Comparison of ENCODE assay signal across 8 cellular contexts in genomic region chrX:80335062-80335830, GRCh38.
DNase-seq lines count a peak whose midpoint lies in the region; ATAC-seq, FAIRE-seq and TF ChIP-seq lines count a peak whose summit lies in the region.

No MANE protein-coding gene starts in this region.

- H3K27ac Mint-ChIP-seq in effector memory CD8-positive, alpha-beta T cell, result no peak overlapping the region

- no peaks in the 10 kb centered on the region for H3K27me3 Mint-ChIP-seq in effector memory CD8-positive, alpha-beta T cell

- no peak overlapping the region for H3K23ac ChIP-seq in H1 (ENCODE audit: insufficient read length)

- peak overlapping the region; percentile 79; the same call in 1 of the 2 replicates for H4K8ac ChIP-seq in H1 (ENCODE audit: extremely low read depth, insufficient read depth, low read length)

- no peaks in the 10 kb centered on the region for H3F3A ChIP-seq in neural cell (ENCODE audit: insufficient read depth, low read length, poor library complexity, severe bottlenecking)

- no peaks in the 10 kb centered on the region for H3K9me3 Mint-ChIP-seq in effector memory CD8-positive, alpha-beta T cell

- H3K27ac ChIP-seq in H1 (ENCODE audit: low read depth, low read length), result no peak overlapping the region
- H3K27ac ChIP-seq in neural cell (ENCODE audit: low read length), result no peak overlapping the region

- H2BK120ac ChIP-seq in H1 (replicated peaks; ENCODE audit: low read depth, low read length), result no peak overlapping the region

- TF ChIP-seq POLR2A in H1 (IDR thresholded peaks at IDR 0.05; ENCODE audit: control extremely low read depth in 1 of 2, low read depth in 2 of 2, low read length in 2 of 2), result peak; percentile 62 to 73

- H4K20me1 ChIP-seq in H1 (replicated peaks in 1 of 2; ENCODE audit: control insufficient read depth in 1 of 2, insufficient read depth in 2 of 2, low read length in 2 of 2) (no peaks in the 10 kb centered on the region), neural cell (ENCODE audit: insufficient read depth) (no peaks in the 10 kb centered on the region)

- H3K18ac ChIP-seq in H1 (ENCODE audit: extremely low read depth, low read length), result no peak overlapping the region; the same call in 1 of the 2 replicates

- FAIRE-seq in H1 (lab: Jason Lieb, UNC), result no peak

- ATAC-seq in HG03469 (IDR thresholded peaks at IDR 0.05; ENCODE audit: unreplicated experiment) (no peak), HG02938 (IDR thresholded peaks at IDR 0.05; ENCODE audit: unreplicated experiment) (no peak)
- no peak for ATAC-seq in effector memory CD8-positive, alpha-beta T cell (replicated peaks)

- no peaks in the 10 kb centered on the region for H3K79me1 ChIP-seq in H1 (ENCODE audit: low read depth, low read length)

- no peak overlapping the region for H3K14ac ChIP-seq in H1 (ENCODE audit: insufficient read length)

- no peaks in the 10 kb centered on the region for H3K4me1 ChIP-seq in H1 (replicated peaks in 1 of 4; ENCODE audit: control insufficient read depth in 3 of 4, insufficient read depth in 4 of 4, low read length in 3 of 4)

- H3K4ac ChIP-seq in H1 (replicated peaks; ENCODE audit: insufficient read length, low read depth, low read length), result no peak overlapping the region

- no peak overlapping the region; the same call in 1 of the 2 replicates for H2BK12ac ChIP-seq in H1 (ENCODE audit: low read depth, low read length)

- H3K56ac ChIP-seq in H1 (replicated peaks; ENCODE audit: insufficient read length, low read depth, low read length), result no peak overlapping the region

- H3K4me2 ChIP-seq in H1 (ENCODE audit: insufficient read depth in 1 of 2, low read depth in 2 of 2, low read length in 2 of 2) (peak overlapping the region; percentile 75 to 81), neural cell (ENCODE audit: low read length) (no peak overlapping the region)

- peak overlapping the region; percentile 43 for H4K5ac ChIP-seq in H1 (ENCODE audit: insufficient read length, low read depth, low read length)

- H2BK15ac ChIP-seq in H1 (ENCODE audit: low read length), result no peak overlapping the region

- TF ChIP-seq CTCF in AG10803 (conservative IDR thresholded peaks at IDR 0.05; ENCODE audit: low read length) (no peak), H1 (IDR thresholded peaks at IDR 0.05; ENCODE audit: control extremely low read depth in 1 of 3, insufficient read depth in 1 of 3, low read depth in 1 of 3, low read length in 3 of 3) (0 out of 4 replicates have a peak, but pooled peaks of 1 of the 3 experiments have one; percentile 7), neural cell (IDR thresholded peaks at IDR 0.05; ENCODE audit: poor library complexity, severe bottlenecking) (no peak)

- H2BK20ac ChIP-seq in H1 (ENCODE audit: low read length), result no peak overlapping the region

- no peak for TF ChIP-seq EP300 in H1 (IDR thresholded peaks at IDR 0.05; ENCODE audit: borderline replicate concordance in 1 of 2, low read depth in 2 of 2, low read length in 2 of 2)
- no peak for TF ChIP-seq EP300 in neural cell (conservative IDR thresholded peaks at IDR 0.05; ENCODE audit: poor library complexity, severe bottlenecking)

- H3K4me3 Mint-ChIP-seq in effector memory CD8-positive, alpha-beta T cell, result no peak overlapping the region

- POLR2A ChIA-PET in H1 (lab: Charles Lee; ENCODE audit: partially characterized antibody), result interaction anchor here (0.6 kb wide), 1 partner anchor 13 kb away, joined by 3 read pairs; no protein-coding TSS in a partner anchor

- H3K9ac ChIP-seq in H1 (replicated peaks in 1 of 4; ENCODE audit: extremely low read depth in 1 of 4, low read depth in 3 of 4, low read length in 3 of 4) (peak overlapping the region; percentile 30 to 67 (median 42); a peak in 5 of 7 replicates), neural cell (ENCODE audit: low read length) (no peak overlapping the region)

- H3K4me3 ChIP-seq in AG10803 (ENCODE audit: low read length), result peak overlapping the region; percentile 51
- peak overlapping the region; percentile 72 to 86 (median 82) for H3K4me3 ChIP-seq in H1 (ENCODE audit: extremely low read depth in 1 of 4, insufficient read depth in 2 of 4, low read depth in 3 of 4, low read length in 4 of 4)
- peak overlapping the region; percentile 46 for H3K4me3 ChIP-seq in neural cell (ENCODE audit: low read length)

- H3K36me3 ChIP-seq in H1 (ENCODE audit: control insufficient read depth in 2 of 4, insufficient read depth in 4 of 4, low read length in 3 of 4) (no peaks in the 10 kb centered on the region), neural cell (ENCODE audit: insufficient read depth, low read length) (no peaks in the 10 kb centered on the region)

- H2AK5ac ChIP-seq in H1 (ENCODE audit: low read depth, low read length), result no peak overlapping the region

- no peaks in the 10 kb centered on the region for H3K27me3 ChIP-seq in H1 (replicated peaks in 1 of 4; ENCODE audit: control insufficient read depth in 3 of 4, extremely low read depth in 1 of 4, insufficient read depth in 3 of 4, low read length in 3 of 4)
- H3K27me3 ChIP-seq in neural cell (ENCODE audit: insufficient read depth, low read depth, low read length), result no peaks in the 10 kb centered on the region

- no peaks in the 10 kb centered on the region for H3K23me2 ChIP-seq in H1 (ENCODE audit: low read depth, low read length)

- 27% methylated on average over 21 of the region's 38 CpGs; no CpG with 5 or more reads in 1 of the 2 experiments for WGBS in H1 (ENCODE audit: extremely low coverage in 1 of 2, insufficient coverage in 1 of 2, insufficient read length in 1 of 2, insufficient replicate concordance in 2 of 2, low coverage in 1 of 2, low lambda C conversion rate in 2 of 2, missing lambda C conversion rate in 1 of 2), 2 experiments

- CTCF ChIA-PET in H1 (lab: Charles Lee; ENCODE audit: partially characterized antibody), result interaction anchor here (1.4 kb wide), 1 partner anchor 245 kb away, joined by 4 read pairs; no protein-coding TSS in a partner anchor

- H3K9me2 ChIP-seq in neural cell (ENCODE audit: insufficient read depth, low read length), result no peaks in the 10 kb centered on the region

- H3K79me2 ChIP-seq in H1 (ENCODE audit: control insufficient read depth in 1 of 2, insufficient read depth in 2 of 2, low read length in 2 of 2) (no peaks in the 10 kb centered on the region), neural cell (replicated peaks; ENCODE audit: insufficient read depth, low read length) (no peaks in the 10 kb centered on the region)

- no peaks in the 10 kb centered on the region for H3K9me3 ChIP-seq in H1 (ENCODE audit: insufficient read depth in 2 of 2, low read depth in 1 of 2, low read length in 1 of 2)
- H3K9me3 ChIP-seq in neural cell (ENCODE audit: low read length), result no peaks in the 10 kb centered on the region

- TF ChIP-seq RAD21 in H1 (IDR thresholded peaks at IDR 0.05 in 1 of 2, conservative IDR thresholded peaks at IDR 0.05 in 1 of 2; ENCODE audit: low read depth in 2 of 2, low read length in 2 of 2), result peak; percentile 9 to 17; a peak in 3 of 4 replicates
- TF ChIP-seq RAD21 in neural cell (conservative IDR thresholded peaks at IDR 0.05), result no peak

- peak overlapping the region; percentile 74 for H4K91ac ChIP-seq in H1 (replicated peaks; ENCODE audit: insufficient read length, low read length)

- peak overlapping the region; percentile 83; the same call in 1 of the 2 replicates for H2AFZ ChIP-seq in H1 (ENCODE audit: low read length)
- H2AFZ ChIP-seq in neural cell (ENCODE audit: low read depth, low read length), result no peak overlapping the region

- no peaks in the 10 kb centered on the region for H3K36me3 Mint-ChIP-seq in effector memory CD8-positive, alpha-beta T cell (ENCODE audit: insufficient read depth)

- no peak overlapping the region for H2BK5ac ChIP-seq in H1 (ENCODE audit: low read depth, low read length)

- peak; percentile 17 for DNase-seq in AG10803 (ENCODE audit: low read depth)
- peak; percentile 8 for DNase-seq in NCI-H146 treated with DMSO at 0.1 percent for 48 hours (lab: John Stamatoyannopoulos, UW; ENCODE audit: unreplicated experiment)
- DNase-seq in H1 (ENCODE audit: low read depth in 1 of 2, low spot score in 2 of 2), result peak in 1 of 2 experiments; percentile 86
- no peak for DNase-seq in KG1 (lab: John Stamatoyannopoulos, UW)
- DNase-seq in effector memory CD8-positive, alpha-beta T cell, result no peak

- no peaks in the 10 kb centered on the region for H3K4me1 Mint-ChIP-seq in effector memory CD8-positive, alpha-beta T cell (ENCODE audit: low read depth in 2 of 2)

TF ChIP-seq in H1, 55 proteins besides CTCF, POLR2A, EP300 and RAD21 (continues in another document):
- no peak for TF ChIP-seq BCL11A (IDR thresholded peaks at IDR 0.05; ENCODE audit: low read depth in 2 of 2, low read length in 2 of 2)
- no peak for TF ChIP-seq SP4 (IDR thresholded peaks at IDR 0.05; ENCODE audit: low read length)
- TF ChIP-seq CHD1 (IDR thresholded peaks at IDR 0.05; ENCODE audit: low read depth, low read length), result no peak
- peak; percentile 55; the same call in 1 of the 2 replicates for TF ChIP-seq E2F6 (IDR thresholded peaks at IDR 0.05)
- TF ChIP-seq FOSL1 (IDR thresholded peaks at IDR 0.05; ENCODE audit: insufficient read depth, low read depth, low read length), result no peak
- peak; percentile 46; the same call in 1 of the 2 replicates for TF ChIP-seq TBP (IDR thresholded peaks at IDR 0.05; ENCODE audit: low read depth, low read length)

TF ChIP-seq in neural cell, 6 proteins besides CTCF, POLR2A, EP300 and RAD21 (continues in another document):
- TF ChIP-seq MXI1 (conservative IDR thresholded peaks at IDR 0.05; ENCODE audit: poor library complexity, severe bottlenecking) (no peak), SMC3 (conservative IDR thresholded peaks at IDR 0.05; ENCODE audit: poor library complexity) (no peak), POLR2AphosphoS5 (IDR thresholded peaks at IDR 0.05) (no peak), TAF1 (IDR thresholded peaks at IDR 0.05; ENCODE audit: low read depth) (no peak), EZH2 (IDR thresholded peaks at IDR 0.05; ENCODE audit: borderline replicate concordance, insufficient read depth, low read length, poor library complexity, severe bottlenecking) (no peak)

Comparison
In these comparisons a context has a peak if more than half of its experiments do, and no peak if none do; other contexts are left out.
1. DNase-seq: peak in AG10803 (single experiment) and NCI-H146 treated with DMSO at 0.1 percent for 48 hours (single experiment); none in KG1 (single experiment) and effector memory CD8-positive, alpha-beta T cell (0 of 3).
2. Peak in every context shown above with its lines, with median percentiles within 50 percentile points of each other: H3K4me3 ChIP-seq.